In genomic region chr3:141236351-141236750, GRCh38 we compare ENCODE assay signal across 11 cellular contexts.
"Had no signal": no experiment of that assay in that cellular context is flagged by ENCODE, and none has a peak within 500 bp of the region (broad histone marks: within the 10 kb centered on the region; RNA-seq: fewer than 3 reads in every experiment).

No MANE protein-coding gene starts in this region.

- DNase-seq: activated CD4-positive, alpha-beta T cell treated with anti-CD3 and anti-CD28 coated beads for 1 hour; activated CD8-positive, alpha-beta memory T cell treated with anti-CD3 and anti-CD28 coated beads for 24 hours; activated gamma-delta T cell; lower lobe of right lung; midbrain; nucleus accumbens; right cardiac atrium; tibial artery had no signal

- H3K27ac ChIP-seq: lower lobe of right lung, tibial artery, vagina had no signal

- H3K27me3 ChIP-seq: tibial artery, vagina had no signal

- H3K4me3 Mint-ChIP-seq: stimulated activated effector memory CD8-positive, alpha-beta T cell treated with anti-CD3 and anti-CD28 coated beads, Interleukin-12 subunit alpha, Interleukin-12 subunit beta, amount 100 ng/mL, for 72 hours had no signal

- H3K27ac Mint-ChIP-seq: stimulated activated effector memory CD8-positive, alpha-beta T cell treated with anti-CD3 and anti-CD28 coated beads, Interleukin-12 subunit alpha, Interleukin-12 subunit beta, amount 100 ng/mL, for 72 hours had no signal

- ATAC-seq: lower lobe of right lung; right cardiac atrium; stimulated activated effector memory CD8-positive, alpha-beta T cell treated with anti-CD3 and anti-CD28 coated beads, Interleukin-12 subunit alpha, Interleukin-12 subunit beta, amount 100 ng/mL, for 72 hours had no signal

- H3K9me3 Mint-ChIP-seq: stimulated activated effector memory CD8-positive, alpha-beta T cell treated with anti-CD3 and anti-CD28 coated beads, Interleukin-12 subunit alpha, Interleukin-12 subunit beta, amount 100 ng/mL, for 72 hours had no signal

- H3K4me3 ChIP-seq: lower lobe of right lung, smooth muscle cell, tibial artery, vagina had no signal

- H3K36me3 ChIP-seq: lower lobe of right lung, vagina had no signal

- H3K4me2 ChIP-seq: smooth muscle cell had no signal

- H3K9me3 ChIP-seq: lower lobe of right lung, tibial artery, vagina had no signal
